ENCODE assay signal across 8 cellular contexts in genomic region chr1:8816306-8816705, GRCh38. TPM values are rescaled to one million over a fixed set of nuclear protein-coding genes. Genes with fewer than 3 reads are reported as not detected.
A peak's percentile ranks its signal among the peaks of the same experiment; 100 is the strongest.
DNase-seq lines count a peak whose midpoint lies in the region; ATAC-seq, FAIRE-seq and TF ChIP-seq lines count a peak whose summit lies in the region.

No MANE protein-coding gene starts in this region.

- H3K36me3 ChIP-seq in DND-41 (ENCODE audit: insufficient read depth, low read length) (no peaks in the 10 kb centered on the region; the same call in 1 of the 2 replicates), mucosa of rectum (ENCODE audit: control insufficient read depth in 2 of 2, insufficient read depth in 2 of 2, low read length in 2 of 2) (no peaks in the 10 kb centered on the region)

- H3K4me3 ChIP-seq in DND-41 (ENCODE audit: low read depth in 1 of 2, low read length in 2 of 2) (peak overlapping the region; percentile 89 to 91), mucosa of rectum (ENCODE audit: low read length in 2 of 2) (peak overlapping the region; percentile 90 to 92)

- no peak for FAIRE-seq in GM19239 (lab: Jason Lieb, UNC)

- H3K4me1 ChIP-seq in DND-41 (ENCODE audit: insufficient read depth, low read length): peaks cover 37% of the 10 kb centered on the region
- H3K4me1 ChIP-seq in mucosa of rectum (ENCODE audit: control insufficient read depth in 2 of 2, insufficient read depth in 2 of 2, low read length in 2 of 2): peaks cover 0 to 19% of the 10 kb centered on the region in 2 donors

- H3K4me2 ChIP-seq in DND-41 (ENCODE audit: insufficient read depth, low read length): peak overlapping the region; percentile 90

- H3K27me3 ChIP-seq in DND-41 (ENCODE audit: insufficient read depth, low read length, poor library complexity): no peaks in the 10 kb centered on the region
- H3K27me3 ChIP-seq in mucosa of rectum (ENCODE audit: control insufficient read depth in 2 of 2, insufficient read depth in 2 of 2, low read length in 2 of 2): no peaks in the 10 kb centered on the region

- no peak for DNase-seq in DND-41
- peak; percentile 59 for DNase-seq in M059J (ENCODE audit: low read depth)
- DNase-seq in chondrocyte (ENCODE audit: low spot score): no peak
- no peak for DNase-seq in GM19239 (ENCODE audit: insufficient read length, low spot score)
- no peak for DNase-seq in amniotic stem cell (lab: John Stamatoyannopoulos, UW)

- H3K9ac ChIP-seq in DND-41 (ENCODE audit: low read depth, low read length) (peak overlapping the region; percentile 94), mucosa of rectum (ENCODE audit: low read depth in 1 of 2, low read length in 2 of 2) (peak overlapping the region in 1 of 2 donors; percentile 94)

- H3K27ac Mint-ChIP-seq in chondrocyte (ENCODE audit: unreplicated experiment): peak overlapping the region; percentile 87

- peaks cover 61% of the 10 kb centered on the region for H3K79me2 ChIP-seq in DND-41 (ENCODE audit: insufficient read depth, low read length)

- H2AFZ ChIP-seq in DND-41 (ENCODE audit: low read depth, low read length): peak overlapping the region; percentile 90

- H3K9me3 ChIP-seq in DND-41 (ENCODE audit: insufficient read depth, low read length, severe bottlenecking): no peaks in the 10 kb centered on the region
- no peaks in the 10 kb centered on the region for H3K9me3 ChIP-seq in mucosa of rectum (ENCODE audit: control insufficient read depth in 2 of 2, low read length in 2 of 2)

- no peaks in the 10 kb centered on the region for H3K9me3 Mint-ChIP-seq in chondrocyte (ENCODE audit: low read depth)

- peak overlapping the region; percentile 81; the same call in 1 of the 2 replicates for H3K27ac ChIP-seq in DND-41 (ENCODE audit: low read length)
- peak overlapping the region; percentile 91 to 93 for H3K27ac ChIP-seq in mucosa of rectum (ENCODE audit: low read depth in 2 of 2, low read length in 2 of 2)

- no peaks in the 10 kb centered on the region for H3K27me3 Mint-ChIP-seq in chondrocyte (ENCODE audit: low read depth)

- H4K20me1 ChIP-seq in DND-41 (ENCODE audit: insufficient read depth, low read length): peaks cover 23% of the 10 kb centered on the region; the same call in 1 of the 2 replicates

- no peak for ATAC-seq in DND-41 (ENCODE audit: insufficient read depth, low read depth)
- ATAC-seq in HG02938 (IDR thresholded peaks at IDR 0.05; ENCODE audit: unreplicated experiment): no peak
- ATAC-seq in GM18868 (IDR thresholded peaks at IDR 0.05; ENCODE audit: unreplicated experiment): no peak

- no peaks in the 10 kb centered on the region for H3K36me3 Mint-ChIP-seq in chondrocyte (ENCODE audit: low read depth)

- peak overlapping the region; percentile 93 for H3K4me3 Mint-ChIP-seq in chondrocyte (ENCODE audit: unreplicated experiment)

- TF ChIP-seq CTCF in DND-41 (IDR thresholded peaks at IDR 0.05; ENCODE audit: borderline replicate concordance, extremely low read depth, low read length, poor library complexity, severe bottlenecking) (no peak), chondrocyte (IDR thresholded peaks at IDR 0.05) (no peak)

- H3K4me1 Mint-ChIP-seq in chondrocyte (ENCODE audit: low read depth): peaks cover 61% of the 10 kb centered on the region

RNA-seq across cellular contexts. Expression of gene RERE, which starts 1.1 kb away (rescaled TPM):
- total RNA-seq in M059J (2014; rRNA removed; shearing (Covaris generic)): 4.7 and 13.1 TPM in 2 replicates
- 64.9 to 83.8 TPM (median 65.8 TPM) in 3 replicates for total RNA-seq in chondrocyte
